Comparison of ENCODE assay signal across 15 cellular contexts in the genomic region with DNA sequence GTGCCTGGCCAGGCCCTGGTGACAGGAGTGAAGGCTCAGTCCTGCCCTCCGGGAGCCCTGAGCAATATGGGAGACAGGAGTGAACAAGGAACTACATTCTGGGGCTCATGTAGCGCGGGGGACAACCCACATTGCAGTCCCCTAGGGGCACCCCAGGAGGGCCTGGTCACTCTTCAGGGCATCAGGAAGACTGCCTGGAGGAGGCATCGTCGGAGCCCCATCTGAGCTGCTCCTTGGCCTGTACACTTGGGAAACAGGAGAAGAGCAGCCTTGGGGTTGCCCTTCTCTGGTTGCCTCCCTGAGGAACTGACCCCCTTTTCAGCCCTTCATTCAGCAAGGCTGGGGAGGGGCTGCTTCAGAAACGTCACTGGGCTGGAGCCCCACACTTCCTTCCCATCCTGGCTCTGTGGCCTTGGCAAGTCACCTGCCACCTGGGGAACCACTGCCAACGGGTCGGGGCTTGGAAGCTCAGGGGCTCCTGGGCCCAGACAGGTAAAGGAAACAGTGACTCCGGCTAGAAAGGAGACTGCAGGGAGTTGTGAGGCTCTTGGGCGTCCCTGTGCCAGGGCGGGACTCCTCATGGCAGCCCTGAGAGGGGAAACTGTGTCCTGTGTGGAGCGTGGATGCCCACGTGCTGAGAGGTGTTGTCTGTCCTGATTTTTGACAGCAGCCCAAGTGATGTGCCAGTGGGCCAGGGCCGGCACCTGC. TPM values are rescaled to one million over a fixed set of nuclear protein-coding genes. Genes with fewer than 3 reads are reported as not detected.
DNase-seq lines count a peak whose midpoint lies in the region; ATAC-seq, FAIRE-seq and TF ChIP-seq lines count a peak whose summit lies in the region.
"Had no signal": no experiment of that assay in that cellular context is flagged by ENCODE, and none has a peak within 500 bp of the region (broad histone marks: within the 10 kb centered on the region; RNA-seq: fewer than 3 reads in every experiment).

No MANE protein-coding gene starts in this region.

- no peak overlapping the region for H2AFZ ChIP-seq in Loucy (ENCODE audit: low read length)

- H3K27me3 Mint-ChIP-seq in Calu3 (ENCODE audit: unreplicated experiment), result no peaks in the 10 kb centered on the region

- no peaks in the 10 kb centered on the region for H3F3A ChIP-seq in Loucy (ENCODE audit: low read depth)

- TF ChIP-seq POLR2A in A549 (IDR thresholded peaks at IDR 0.05; ENCODE audit: low read length) (no peak), esophagus squamous epithelium (IDR thresholded peaks at IDR 0.05) (no peak)

- no peak overlapping the region for H3K4me2 ChIP-seq in A549
- H3K4me2 ChIP-seq in Loucy (ENCODE audit: low read depth, low read length, poor library complexity, severe bottlenecking), result peak overlapping the region; percentile 58

- no peak overlapping the region for H3K4me3 Mint-ChIP-seq in Calu3 (ENCODE audit: low read depth, unreplicated experiment)

- no TSS peak for BruUV-seq in Calu3 (replicated peaks; lab: Mats Ljungman, UMichigan)

- H3K9me2 ChIP-seq in Loucy (replicated peaks; ENCODE audit: low read depth, low read length), result no peaks in the 10 kb centered on the region

- H3K4me1 Mint-ChIP-seq in Calu3 (ENCODE audit: low read depth, unreplicated experiment), result no peaks in the 10 kb centered on the region

- H3K36me3 ChIP-seq in Loucy (ENCODE audit: insufficient read depth, low read length) (no peaks in the 10 kb centered on the region), esophagus squamous epithelium (peaks cover 0 to 9% (median 0%) of the 10 kb centered on the region in 3 donors), stomach smooth muscle (ENCODE audit: control insufficient read depth in 2 of 2, insufficient read depth in 2 of 2, low read length in 2 of 2) (peaks cover 11 to 16% of the 10 kb centered on the region in 2 donors)
- H3K36me3 ChIP-seq: SJCRH30 had no signal

- POLR2A ChIA-PET in A549 (lab: Yijun Ruan, JAX), result no interaction called here

- no peak for TF ChIP-seq RAD21 in A549 (conservative IDR thresholded peaks at IDR 0.05 in 1 of 2, IDR thresholded peaks at IDR 0.05 in 1 of 2)

- no peak for TF ChIP-seq EP300 in A549 (IDR thresholded peaks at IDR 0.05)

- H3K4me3 ChIP-seq in A549, result no peak overlapping the region
- peak overlapping the region; percentile 44 for H3K4me3 ChIP-seq in Loucy (ENCODE audit: low read length, poor library complexity, severe bottlenecking)
- H3K4me3 ChIP-seq in esophagus squamous epithelium, result no peak overlapping the region
- no peak overlapping the region for H3K4me3 ChIP-seq in stomach smooth muscle (ENCODE audit: low read length in 2 of 2)
- H3K4me3 ChIP-seq: SJCRH30 had no signal

- H3K79me2 ChIP-seq in Loucy (ENCODE audit: insufficient read depth, low read length), result no peaks in the 10 kb centered on the region

- TF ChIP-seq CTCF in A549 (IDR thresholded peaks at IDR 0.05), result no peak
- TF ChIP-seq CTCF in Loucy (conservative IDR thresholded peaks at IDR 0.05; ENCODE audit: low read length), result no peak
- TF ChIP-seq CTCF in esophagus squamous epithelium (IDR thresholded peaks at IDR 0.05), result no peak
- TF ChIP-seq CTCF in Calu3 (IDR thresholded peaks at IDR 0.05; ENCODE audit: unreplicated experiment), result no peak

- H3K36me3 Mint-ChIP-seq in Calu3 (ENCODE audit: insufficient read depth, unreplicated experiment), result no peaks in the 10 kb centered on the region

- H3K4me1 ChIP-seq in A549 (no peaks in the 10 kb centered on the region), Loucy (ENCODE audit: insufficient read depth, low read length, poor library complexity, severe bottlenecking) (peaks cover 27% of the 10 kb centered on the region), esophagus squamous epithelium (peaks cover 20 to 80% (median 62%) of the 10 kb centered on the region in 3 donors), stomach smooth muscle (ENCODE audit: control insufficient read depth, insufficient read depth, low read length) (peaks cover 68% of the 10 kb centered on the region)
- H3K4me1 ChIP-seq: SJCRH30 had no signal

- H3K27me3 ChIP-seq in Loucy (ENCODE audit: insufficient read depth, low read length, poor library complexity, severe bottlenecking) (no peaks in the 10 kb centered on the region), esophagus squamous epithelium (peaks cover 0 to 13% (median 0%) of the 10 kb centered on the region in 4 donors), stomach smooth muscle (ENCODE audit: control insufficient read depth in 1 of 2, insufficient read depth in 2 of 2, low read length in 2 of 2) (no peaks in the 10 kb centered on the region)
- H3K27me3 ChIP-seq: SJCRH30 had no signal

- CTCF ChIA-PET in A549 (lab: Yijun Ruan, JAX), result interaction anchor here (0.6 to 2.9 kb wide), 4 partner anchors 16 to 1696 kb away, joined by 3 to 12 read pairs (median 3); no protein-coding TSS in a partner anchor
- CTCF ChIA-PET in Calu3 (lab: Charles Lee), result no interaction called here

- H3K9ac ChIP-seq in Loucy (ENCODE audit: low read depth, low read length, poor library complexity, severe bottlenecking), result no peak overlapping the region
- no peak overlapping the region for H3K9ac ChIP-seq in stomach smooth muscle (ENCODE audit: low read length in 2 of 2)

- DNase-seq in A549 (ENCODE audit: low read depth in 1 of 2, low spot score in 1 of 2) (no peak), esophagus squamous epithelium (lab: John Stamatoyannopoulos, UW) (no peak), Calu3 (no peak), NCI-H345 (lab: John Stamatoyannopoulos, UW) (no peak)
- DNase-seq: EL, H7, IMR-90, NCI-H1436, NCI-H2029 treated with DMSO at 0.1 percent for 48 hours, NCI-H510A treated with DMSO at 0.1 percent for 48 hours had no signal

- H3K27ac ChIP-seq in A549 (no peak overlapping the region), esophagus squamous epithelium (peak overlapping the region in 3 of 4 donors; percentile 73 to 84 (median 77)), stomach smooth muscle (ENCODE audit: low read length) (peak overlapping the region; percentile 92)
- H3K27ac ChIP-seq: SJCRH30 had no signal

- intact Hi-C loops in esophagus squamous epithelium (cut with DNase I), result no loop called here
- intact Hi-C loops in Calu3 (cut with micrococcal nuclease; ENCODE audit: unreplicated experiment), result no loop called here

- ATAC-seq in A549 (no peak), GM21526 (IDR thresholded peaks at IDR 0.05; ENCODE audit: low FRiP score, unreplicated experiment) (no peak), HG02623 (IDR thresholded peaks at IDR 0.05; ENCODE audit: unreplicated experiment) (no peak)

- H3K9me3 Mint-ChIP-seq in Calu3 (ENCODE audit: low read depth, unreplicated experiment), result no peaks in the 10 kb centered on the region

- no peak for FAIRE-seq in A549 (lab: Jason Lieb, UNC)

- 82% methylated on average over 8 of the region's 14 CpGs for WGBS in A549 (ENCODE audit: missing lambda C conversion rate)
- WGBS in esophagus squamous epithelium, 2 donors, result 40 to 60% methylated on average over 1 of the region's 14 CpGs

- H3K27ac Mint-ChIP-seq in Calu3 (ENCODE audit: unreplicated experiment), result no peak overlapping the region

- H3K9me3 ChIP-seq in A549 (no peaks in the 10 kb centered on the region), Loucy (ENCODE audit: insufficient read depth, low read depth, low read length) (no peaks in the 10 kb centered on the region), esophagus squamous epithelium (no peaks in the 10 kb centered on the region), stomach smooth muscle (ENCODE audit: control insufficient read depth in 2 of 2, low read length in 2 of 2) (no peaks in the 10 kb centered on the region)
- H3K9me3 ChIP-seq: SJCRH30 had no signal

- H4K20me1 ChIP-seq in Loucy (ENCODE audit: insufficient read depth, low read length, poor library complexity, severe bottlenecking), result peaks cover 14% of the 10 kb centered on the region

TF ChIP-seq in A549, 52 proteins besides CTCF, POLR2A, EP300 and RAD21:
- no peak for TF ChIP-seq HOXA7 (CRISPR knock-in tag; IDR thresholded peaks at IDR 0.05)
- peak; percentile 67 for TF ChIP-seq ZFP36 (IDR thresholded peaks at IDR 0.05; ENCODE audit: borderline replicate concordance, partially characterized antibody)

RNA-seq across cellular contexts. Expression of a gene that starts 10.1 kb away (rescaled TPM):
- polyA plus RNA-seq in A549 (2011; rRNA removed) (8.8 and 12.0 TPM in 2 replicates), A549 (2017; fragmentation: RNase III; extraction: RNeasy Plus Mini Kit Qiagen cat#74134 plus additional on column Dnase treatment) (12.6 to 14.3 TPM (median 13.6 TPM) in 3 replicates)
- 12.9 and 16.8 TPM in 2 replicates for polyA plus RNA-seq in A549 (2012; cell fraction: cytosol; rRNA removed)
- polyA plus RNA-seq in A549 (2012; cell fraction: nucleus; rRNA removed), result 39.9 and 60.5 TPM in 2 replicates
- polyA minus RNA-seq in A549 (2011; rRNA and poly(A)+ RNA removed), result 9.0 and 14.9 TPM in 2 replicates
- total RNA-seq in esophagus squamous epithelium (10 to 100 TPM in 2 of 4 donors, 1 to 10 TPM in 2; 6.5 to 20.4 (median 9.6) TPM), Calu3 (2022) (21.6 and 23.4 TPM in 2 replicates)

Comparison
In these comparisons a context has a peak if more than half of its experiments do, and no peak if none do; other contexts are left out.
1. H3K27ac ChIP-seq: peak in esophagus squamous epithelium (3 of 4) and stomach smooth muscle (single experiment); none in A549 (0 of 2).